Comparison of ENCODE assay signal across 1 cellular context in genomic region chr7:114047889-114048288, GRCh38.
TF ChIP-seq lines count a peak whose summit lies in the region.

No MANE protein-coding gene starts in this region.

TF ChIP-seq in HepG2, 621 proteins besides CTCF, POLR2A, EP300 and RAD21 (continued from another document):
- TF ChIP-seq ZFP36L1 (CRISPR knock-in tag; IDR thresholded peaks at IDR 0.05) (no peak), SP140L (CRISPR knock-in tag; IDR thresholded peaks at IDR 0.05; ENCODE audit: borderline replicate concordance) (no peak), ZNF761 (CRISPR knock-in tag; conservative IDR thresholded peaks at IDR 0.05) (no peak), FOXO4 (CRISPR knock-in tag; conservative IDR thresholded peaks at IDR 0.05) (no peak), TEAD2 (CRISPR knock-in tag; IDR thresholded peaks at IDR 0.05) (no peak), ZKSCAN1 (IDR thresholded peaks at IDR 0.05; ENCODE audit: low read length) (no peak), ZNF546 (CRISPR knock-in tag; conservative IDR thresholded peaks at IDR 0.05) (no peak), ZNF512 (CRISPR knock-in tag; IDR thresholded peaks at IDR 0.05) (no peak), ZNF124 (CRISPR knock-in tag; IDR thresholded peaks at IDR 0.05) (no peak), PLSCR1 (CRISPR knock-in tag; IDR thresholded peaks at IDR 0.05; ENCODE audit: borderline replicate concordance) (no peak)
